In genomic region chr15:30103941-30104507, GRCh38 we compare ENCODE assay signal across 12 cellular contexts. TPM values are rescaled to one million over a fixed set of nuclear protein-coding genes. Genes with fewer than 3 reads are reported as not detected.
DNase-seq lines count a peak whose midpoint lies in the region; ATAC-seq, FAIRE-seq and TF ChIP-seq lines count a peak whose summit lies in the region.
"Not testable (repeated sequence)": the region's sequence is repeated elsewhere in the genome, so short reads cannot be mapped to it uniquely, and the experiment has no call there.
"Had no signal": no experiment of that assay in that cellular context is flagged by ENCODE, and none has a peak within 500 bp of the region (broad histone marks: within the 10 kb centered on the region; RNA-seq: fewer than 3 reads in every experiment).

No MANE protein-coding gene starts in this region.

- H3F3A ChIP-seq in PC-3 (ENCODE audit: low read length, unreplicated experiment), result not testable (repeated sequence)

- CTCF ChIA-PET in PC-3 (lab: Charles Lee); HepG2 (lab: Yijun Ruan, JAX; ENCODE audit: low intra/inter-chr PET ratio, low total read pairs): not testable (repeated sequence)

- not testable (repeated sequence) for H3K9me3 Mint-ChIP-seq in activated naive CD4-positive, alpha-beta T cell treated with anti-CD3 and anti-CD28 coated beads, Interleukin-2, amount 50 U/mL, for 72 hours; effector memory CD8-positive, alpha-beta T cell

- not testable (repeated sequence) for H3K4me3 Mint-ChIP-seq in effector memory CD8-positive, alpha-beta T cell

- H4K91ac ChIP-seq in neuronal stem cell (ENCODE audit: low read depth, low read length, poor library complexity), result not testable (repeated sequence)

- not testable (repeated sequence) for TF ChIP-seq CTCF in PC-3 (conservative IDR thresholded peaks at IDR 0.05; ENCODE audit: low read depth, low read length); HepG2 (CRISPR knock-in tag; IDR thresholded peaks at IDR 0.05); upper lobe of right lung (IDR thresholded peaks at IDR 0.05)

- not testable (repeated sequence) for H3K79me2 ChIP-seq in PC-3 (ENCODE audit: low read length); HepG2 (ENCODE audit: insufficient read depth, low read length)

- not testable (repeated sequence) for H3K4me2 ChIP-seq in PC-3 (ENCODE audit: low read length)
- H3K4me2 ChIP-seq in HepG2 (ENCODE audit: low read depth, low read length) (peak overlapping the region; percentile 42; the same call in 1 of the 2 replicates), neuronal stem cell (ENCODE audit: insufficient read depth, low read length, poor library complexity, severe bottlenecking) (peak overlapping the region; percentile 71)

- not testable (repeated sequence) for TF ChIP-seq EP300 in HepG2 (IDR thresholded peaks at IDR 0.05; ENCODE audit: low read depth in 2 of 2, low read length in 2 of 2); HepG2 (CRISPR knock-in tag; IDR thresholded peaks at IDR 0.05; ENCODE audit: borderline replicate concordance)

- H2BK12ac ChIP-seq in neuronal stem cell (ENCODE audit: low read length), result not testable (repeated sequence)

- not testable (repeated sequence) for H3K27me3 ChIP-seq in PC-3 (ENCODE audit: low read length); HepG2 (ENCODE audit: control insufficient read depth in 1 of 2, insufficient read depth in 2 of 2, low read length in 2 of 2); neuronal stem cell (ENCODE audit: control insufficient read depth in 3 of 3, insufficient read depth in 3 of 3, low read depth in 1 of 3, low read length in 3 of 3); upper lobe of right lung

- H3K18ac ChIP-seq in neuronal stem cell (ENCODE audit: low read length), result not testable (repeated sequence)

- H3K27ac ChIP-seq in PC-3 (ENCODE audit: low read length); HepG2 (ENCODE audit: extremely low read length, insufficient read depth, low read length); neuronal stem cell (replicated peaks; ENCODE audit: low read length); upper lobe of right lung: not testable (repeated sequence)

- H3K27ac Mint-ChIP-seq in activated naive CD4-positive, alpha-beta T cell treated with anti-CD3 and anti-CD28 coated beads, Interleukin-2, amount 50 U/mL, for 72 hours; effector memory CD8-positive, alpha-beta T cell: not testable (repeated sequence)

- not testable (repeated sequence) for H3K4me1 Mint-ChIP-seq in effector memory CD8-positive, alpha-beta T cell (ENCODE audit: low read depth in 2 of 2)

- not testable (repeated sequence) for DNase-seq in PC-3; activated naive CD4-positive, alpha-beta T cell treated with anti-CD3 and anti-CD28 coated beads, Interleukin-2, amount 50 U/mL, for 72 hours (ENCODE audit: low spot score in 2 of 2); effector memory CD8-positive, alpha-beta T cell; left cardiac atrium; HepG2 (ENCODE audit: low spot score); neuronal stem cell (ENCODE audit: low spot score); upper lobe of right lung

- not testable (repeated sequence) for H3K36me3 ChIP-seq in ES-I3 (ENCODE audit: insufficient read depth, low read length); PC-3 (ENCODE audit: low read depth, low read length); HepG2 (replicated peaks in 1 of 2; ENCODE audit: control insufficient read depth in 1 of 2, insufficient read depth in 2 of 2, low read length in 2 of 2); neuronal stem cell (replicated peaks in 1 of 2; ENCODE audit: control insufficient read depth in 2 of 2, insufficient read depth in 2 of 2, low read length in 2 of 2); upper lobe of right lung

- not testable (repeated sequence) for H4K20me1 ChIP-seq in PC-3 (ENCODE audit: low read length); HepG2 (ENCODE audit: insufficient read depth, low read length)

- not testable (repeated sequence) for BruUV-seq in PC-3 (replicated peaks; lab: Mats Ljungman, UMichigan); HepG2 (replicated peaks; lab: Mats Ljungman, UMichigan)

- H3K36me3 Mint-ChIP-seq in activated naive CD4-positive, alpha-beta T cell treated with anti-CD3 and anti-CD28 coated beads, Interleukin-2, amount 50 U/mL, for 72 hours; effector memory CD8-positive, alpha-beta T cell (ENCODE audit: insufficient read depth): not testable (repeated sequence)

- not testable (repeated sequence) for TF ChIP-seq POLR2A in HepG2 (IDR thresholded peaks at IDR 0.05; ENCODE audit: insufficient read depth in 1 of 2, low read depth in 2 of 2, low read length in 2 of 2)

- not testable (repeated sequence) for H3K27me3 Mint-ChIP-seq in effector memory CD8-positive, alpha-beta T cell

- not testable (repeated sequence) for TF ChIP-seq RAD21 in HepG2 (CRISPR knock-in tag; IDR thresholded peaks at IDR 0.05)

- not testable (repeated sequence) for FAIRE-seq in HepG2 (lab: Jason Lieb, UNC)

- POLR2A ChIA-PET in PC-3 (lab: Charles Lee; ENCODE audit: unreplicated experiment); HepG2 (lab: Yijun Ruan, JAX): not testable (repeated sequence)

- H2BK120ac ChIP-seq in neuronal stem cell (ENCODE audit: low read depth, low read length), result not testable (repeated sequence)

- H3K4me1 ChIP-seq in ES-I3 (ENCODE audit: insufficient read depth, low read length); PC-3 (ENCODE audit: insufficient read depth, low read length); HepG2 (ENCODE audit: insufficient read depth, low read length); neuronal stem cell (ENCODE audit: control insufficient read depth in 2 of 2, insufficient read depth in 1 of 2, low read depth in 1 of 2, low read length in 2 of 2); upper lobe of right lung: not testable (repeated sequence)

- H2AFZ ChIP-seq in PC-3 (ENCODE audit: low read length); HepG2 (ENCODE audit: low read length); neuronal stem cell (ENCODE audit: low read length): not testable (repeated sequence)

- H4K8ac ChIP-seq in neuronal stem cell (ENCODE audit: low read depth, low read length), result not testable (repeated sequence)

- H2BK15ac ChIP-seq in neuronal stem cell (ENCODE audit: low read length), result not testable (repeated sequence)

- not testable (repeated sequence) for H3K14ac ChIP-seq in neuronal stem cell (ENCODE audit: low read length)

- 21% methylated on average over 9 of the region's 42 CpGs for WGBS in HepG2 (ENCODE audit: low lambda C conversion rate)
- no CpG with 5 or more reads among the region's 42 CpGs for WGBS in neuronal stem cell (ENCODE audit: extremely low coverage in 2 of 2, insufficient read length in 2 of 2, insufficient replicate concordance in 1 of 2), 2 donors

- H2BK5ac ChIP-seq in neuronal stem cell (ENCODE audit: low read length), result not testable (repeated sequence)

- not testable (repeated sequence) for H3K9me3 ChIP-seq in ES-I3 (ENCODE audit: control insufficient read depth, insufficient read depth, low read length); PC-3 (ENCODE audit: low read length); HepG2 (ENCODE audit: low read length); neuronal stem cell (replicated peaks in 1 of 2; ENCODE audit: control insufficient read depth in 2 of 2, insufficient read depth in 1 of 2, low read depth in 1 of 2, low read length in 2 of 2); upper lobe of right lung

- peak overlapping the region; percentile 20; the same call in 1 of the 2 replicates for H3K9ac ChIP-seq in ES-I3 (ENCODE audit: low read depth, low read length)
- not testable (repeated sequence) for H3K9ac ChIP-seq in PC-3 (ENCODE audit: low read length); HepG2 (ENCODE audit: insufficient read depth, low read depth, low read length); neuronal stem cell (ENCODE audit: low read depth, low read length, poor library complexity)

- H3K9me2 ChIP-seq in PC-3 (replicated peaks; ENCODE audit: low read length), result not testable (repeated sequence)

- intact Hi-C loops in PC-3 (cut with micrococcal nuclease); left cardiac atrium (cut with DNase I); HepG2 (cut with micrococcal nuclease; ENCODE audit: unreplicated experiment); upper lobe of right lung (cut with DNase I): not testable (repeated sequence)

- H3K4ac ChIP-seq in neuronal stem cell (ENCODE audit: low read length), result not testable (repeated sequence)

- not testable (repeated sequence) for H2AK5ac ChIP-seq in neuronal stem cell (ENCODE audit: low read depth, low read length)

- H3K79me1 ChIP-seq in neuronal stem cell (ENCODE audit: low read depth, low read length), result not testable (repeated sequence)

- peak; percentile 73 for ATAC-seq in PC-3
- ATAC-seq in activated naive CD4-positive, alpha-beta T cell treated with anti-CD3 and anti-CD28 coated beads, Interleukin-2, amount 50 U/mL, for 72 hours, result peak; percentile 67 to 79
- peak; percentile 47 for ATAC-seq in effector memory CD8-positive, alpha-beta T cell (replicated peaks)
- peak; percentile 79 to 92 for ATAC-seq in left cardiac atrium
- peak; percentile 86 for ATAC-seq in HepG2
- peak; percentile 96 for ATAC-seq in upper lobe of right lung

- H3K4me3 ChIP-seq in PC-3 (ENCODE audit: low read length), result not testable (repeated sequence)
- H3K4me3 ChIP-seq in HepG2 (replicated peaks in 1 of 3; ENCODE audit: insufficient read depth in 1 of 3, low read depth in 2 of 3, low read length in 3 of 3), result peak overlapping the region in 2 of 3 experiments; percentile 51 to 61; a peak in 4 of 6 replicates
- peak overlapping the region in 1 of 2 donors; percentile 54 for H3K4me3 ChIP-seq in neuronal stem cell (ENCODE audit: low read length in 2 of 2)
- peak overlapping the region; percentile 19 for H3K4me3 ChIP-seq in upper lobe of right lung

- in situ Hi-C loops in HepG2 (cut with HindIII; ENCODE audit: extremely low pct_ligation_motif_present, low pct_unique_long_range_greater_than_20kb), result not testable (repeated sequence)

- not testable (repeated sequence) for H3K23ac ChIP-seq in neuronal stem cell (ENCODE audit: low read depth, low read length, poor library complexity)

RNA-seq across cellular contexts. Expression of gene GOLGA8J, which starts 21.3 kb away (rescaled TPM):
- total RNA-seq in PC-3 (2014; rRNA removed), result not detected in 2 replicates
- total RNA-seq in activated naive CD4-positive, alpha-beta T cell treated with anti-CD3 and anti-CD28 coated beads, Interleukin-2, amount 50 U/mL, for 72 hours, result under 1 TPM in 1 of 2 donors, not detected in 1; 0.41 TPM
- under 1 TPM in 1 of 2 donors, not detected in 1; 0.15 TPM for total RNA-seq in left cardiac atrium
- not detected in 2 replicates for total RNA-seq in HepG2 (2016; rRNA removed; fragmentation: Illumina TruSeq; extraction: Trizol)
- total RNA-seq in HepG2 (2016; cell fraction: cytosol; rRNA removed; fragmentation: Illumina TruSeq; extraction: Trizol; ENCODE audit: low read depth), result 0.18 TPM in 1 of 2 replicates, not detected in the other
- 0.16 TPM in 1 of 2 replicates, not detected in the other for total RNA-seq in HepG2 (2016; cell fraction: insoluble cytoplasmic fraction; rRNA removed; fragmentation: Illumina TruSeq; extraction: Trizol)
- total RNA-seq in HepG2 (2016; cell fraction: membrane; rRNA removed; fragmentation: Illumina TruSeq; extraction: Trizol), result not detected in 2 replicates
- not detected in 2 replicates for total RNA-seq in HepG2 (2016; cell fraction: nucleus; rRNA removed; fragmentation: Illumina TruSeq; extraction: Trizol)
- 0.05 TPM in 1 of 2 replicates, not detected in the other for polyA plus RNA-seq in HepG2 (2011; rRNA removed)
- not detected in 2 replicates for polyA plus RNA-seq in HepG2 (2011; cell fraction: cytosol; rRNA removed)
- polyA plus RNA-seq in HepG2 (2011; cell fraction: nucleus; rRNA removed), result 0.17 and 0.24 TPM in 2 replicates
- not detected in 2 replicates for polyA plus RNA-seq in HepG2 (2012)
- not detected in 2 replicates for polyA plus RNA-seq in HepG2 (2016; cell fraction: cytosol; fragmentation: Illumina TruSeq; extraction: Trizol; ENCODE audit: low read depth)
- polyA plus RNA-seq in HepG2 (2016; cell fraction: insoluble cytoplasmic fraction; fragmentation: Illumina TruSeq; extraction: Trizol; ENCODE audit: low read depth), result not detected in 2 replicates
- not detected in 2 replicates for polyA plus RNA-seq in HepG2 (2016; cell fraction: membrane; fragmentation: Illumina TruSeq; extraction: Trizol; ENCODE audit: low read depth)
- not detected in 2 replicates for polyA plus RNA-seq in HepG2 (2016; cell fraction: nucleus; fragmentation: Illumina TruSeq; extraction: Trizol; ENCODE audit: insufficient read depth, low read depth)
- not detected in 2 replicates for polyA minus RNA-seq in HepG2 (2011; rRNA and poly(A)+ RNA removed; ENCODE audit: low replicate concordance)
- polyA minus RNA-seq in HepG2 (2011; cell fraction: cytosol; rRNA and poly(A)+ RNA removed), result not detected in 2 replicates
- not detected in 2 replicates for polyA minus RNA-seq in HepG2 (2011; cell fraction: nucleus; rRNA and poly(A)+ RNA removed)
- not detected for polyA plus RNA-seq in neuronal stem cell (2013, experiment 1 of 2)
- polyA plus RNA-seq in neuronal stem cell (2013, experiment 2 of 2), result 0.04 TPM
- total RNA-seq in upper lobe of right lung, result not detected
- total RNA-seq: gastrocnemius medialis, osteoblast had no signal
- polyA plus RNA-seq: IgD-negative memory B cell had no signal

RNA-seq across cellular contexts. Expression of gene GOLGA8T, which starts 30.8 kb away (rescaled TPM):
- total RNA-seq in PC-3 (2014; rRNA removed) (0.15 TPM in 1 of 2 replicates, not detected in the other), left cardiac atrium (1 to 10 TPM; 1.1 to 1.4 TPM), HepG2 (2016; rRNA removed; fragmentation: Illumina TruSeq; extraction: Trizol) (not detected in 2 replicates), upper lobe of right lung (0.20 TPM)
- total RNA-seq in activated naive CD4-positive, alpha-beta T cell treated with anti-CD3 and anti-CD28 coated beads, Interleukin-2, amount 50 U/mL, for 72 hours, result under 1 TPM; 0.14 to 0.49 TPM
- total RNA-seq in HepG2 (2016; cell fraction: cytosol; rRNA removed; fragmentation: Illumina TruSeq; extraction: Trizol; ENCODE audit: low read depth), result not detected in 2 replicates
- not detected in 2 replicates for total RNA-seq in HepG2 (2016; cell fraction: insoluble cytoplasmic fraction; rRNA removed; fragmentation: Illumina TruSeq; extraction: Trizol)
- total RNA-seq in HepG2 (2016; cell fraction: membrane; rRNA removed; fragmentation: Illumina TruSeq; extraction: Trizol), result not detected in 2 replicates
- not detected in 2 replicates for total RNA-seq in HepG2 (2016; cell fraction: nucleus; rRNA removed; fragmentation: Illumina TruSeq; extraction: Trizol)
- 0.07 TPM in 1 of 2 replicates, not detected in the other for polyA plus RNA-seq in HepG2 (2011; rRNA removed)
- polyA plus RNA-seq in HepG2 (2011; cell fraction: cytosol; rRNA removed), result 0.05 TPM in 1 of 2 replicates, not detected in the other
- not detected in 2 replicates for polyA plus RNA-seq in HepG2 (2011; cell fraction: nucleus; rRNA removed)
- 0.16 TPM in 1 of 2 replicates, not detected in the other for polyA plus RNA-seq in HepG2 (2012)
- not detected in 2 replicates for polyA plus RNA-seq in HepG2 (2016; cell fraction: cytosol; fragmentation: Illumina TruSeq; extraction: Trizol; ENCODE audit: low read depth)
- polyA plus RNA-seq in HepG2 (2016; cell fraction: insoluble cytoplasmic fraction; fragmentation: Illumina TruSeq; extraction: Trizol; ENCODE audit: low read depth), result not detected in 2 replicates
- not detected in 2 replicates for polyA plus RNA-seq in HepG2 (2016; cell fraction: membrane; fragmentation: Illumina TruSeq; extraction: Trizol; ENCODE audit: low read depth)
- polyA plus RNA-seq in HepG2 (2016; cell fraction: nucleus; fragmentation: Illumina TruSeq; extraction: Trizol; ENCODE audit: insufficient read depth, low read depth), result not detected in 2 replicates
- 0.07 TPM in 1 of 2 replicates, not detected in the other for polyA minus RNA-seq in HepG2 (2011; rRNA and poly(A)+ RNA removed; ENCODE audit: low replicate concordance)
- not detected in 2 replicates for polyA minus RNA-seq in HepG2 (2011; cell fraction: cytosol; rRNA and poly(A)+ RNA removed)
- 0.50 TPM in 1 of 2 replicates, not detected in the other for polyA minus RNA-seq in HepG2 (2011; cell fraction: nucleus; rRNA and poly(A)+ RNA removed)
- not detected for polyA plus RNA-seq in neuronal stem cell (2013, experiment 1 of 2)
- polyA plus RNA-seq in neuronal stem cell (2013, experiment 2 of 2), result not detected
- total RNA-seq: gastrocnemius medialis, osteoblast, SK-MEL-5 had no signal
- polyA plus RNA-seq: IgD-negative memory B cell had no signal
